ENCODE assay signal across 8 cellular contexts in the genomic region with DNA sequence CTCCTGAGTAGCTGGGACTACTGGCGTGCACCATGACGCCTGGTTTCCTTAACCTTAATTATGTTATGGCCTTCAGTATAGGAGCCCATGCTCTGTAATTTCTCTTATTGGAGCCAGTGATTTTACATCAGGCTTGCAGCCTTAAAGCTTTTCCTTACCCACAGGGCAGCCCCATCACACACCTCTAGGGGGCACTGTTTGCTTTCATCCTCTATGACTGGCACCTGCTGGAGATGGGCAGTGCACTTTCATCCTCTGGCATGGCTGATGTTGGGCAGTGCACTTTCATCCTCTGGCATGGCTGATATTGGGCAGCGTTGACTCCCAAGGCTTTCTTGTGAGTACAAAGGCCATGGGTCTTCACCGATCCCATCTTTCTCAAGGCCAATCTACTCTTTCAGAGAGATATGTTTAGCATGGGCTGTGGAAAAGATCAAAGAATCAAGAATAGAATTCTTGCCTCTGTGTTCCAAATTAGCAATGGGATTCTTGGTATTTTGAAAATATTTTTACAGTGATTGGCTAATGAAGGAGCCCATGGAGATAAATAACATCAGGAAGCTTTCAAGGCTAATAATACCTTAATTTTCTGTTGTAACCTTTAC.
DNase-seq lines count a peak whose midpoint lies in the region; ATAC-seq, FAIRE-seq and TF ChIP-seq lines count a peak whose summit lies in the region.

No MANE protein-coding gene starts in this region.

- H3K4me3 ChIP-seq in small intestine (ENCODE audit: low read depth in 1 of 2, low read length in 2 of 2) = no peak overlapping the region
- no peak overlapping the region for H3K4me3 ChIP-seq in CD4-positive, alpha-beta memory T cell (ENCODE audit: low read length in 2 of 2)

- no peaks in the 10 kb centered on the region for H3K9me3 Mint-ChIP-seq in activated CD4-positive, alpha-beta memory T cell treated with anti-CD3 and anti-CD28 coated beads for 36 hours
- H3K9me3 Mint-ChIP-seq in CD4-positive, alpha-beta memory T cell = peaks cover 0 to 2% (median 0%) of the 10 kb centered on the region in 8 donors

- no peaks in the 10 kb centered on the region for H3K9me3 ChIP-seq in small intestine (ENCODE audit: control insufficient read depth, low read depth)
- no peaks in the 10 kb centered on the region for H3K9me3 ChIP-seq in CD4-positive, alpha-beta memory T cell (ENCODE audit: control insufficient read depth in 1 of 2, low read length in 2 of 2)

- ATAC-seq in foreskin keratinocyte (peak; percentile 92), HG02610 (IDR thresholded peaks at IDR 0.05; ENCODE audit: unreplicated experiment) (no peak)

- H3K4me1 Mint-ChIP-seq in activated CD4-positive, alpha-beta memory T cell treated with anti-CD3 and anti-CD28 coated beads for 36 hours (ENCODE audit: low read depth) = no peaks in the 10 kb centered on the region
- H3K4me1 Mint-ChIP-seq in CD4-positive, alpha-beta memory T cell = no peaks in the 10 kb centered on the region

- H3K27me3 Mint-ChIP-seq in activated CD4-positive, alpha-beta memory T cell treated with anti-CD3 and anti-CD28 coated beads for 36 hours = peaks cover 2% of the 10 kb centered on the region
- H3K27me3 Mint-ChIP-seq in CD4-positive, alpha-beta memory T cell = peaks cover 2 to 3% of the 10 kb centered on the region in 2 donors

- no peaks in the 10 kb centered on the region for H3K36me3 Mint-ChIP-seq in activated CD4-positive, alpha-beta memory T cell treated with anti-CD3 and anti-CD28 coated beads for 36 hours
- H3K36me3 Mint-ChIP-seq in CD4-positive, alpha-beta memory T cell = no peaks in the 10 kb centered on the region

- no peak overlapping the region for H3K4me3 Mint-ChIP-seq in activated CD4-positive, alpha-beta memory T cell treated with anti-CD3 and anti-CD28 coated beads for 36 hours
- H3K4me3 Mint-ChIP-seq in CD4-positive, alpha-beta memory T cell = no peak overlapping the region

- 48 to 73% (median 72%) methylated on average over 4 of the region's 4 CpGs for WGBS in small intestine, 3 donors

- no peak overlapping the region for H3K27ac ChIP-seq in foreskin keratinocyte
- H3K27ac ChIP-seq in small intestine (ENCODE audit: low read depth in 1 of 2, low read length in 1 of 2) = no peak overlapping the region
- no peak overlapping the region for H3K27ac ChIP-seq in CD4-positive, alpha-beta memory T cell (ENCODE audit: low read depth, low read length)

- CTCF ChIA-PET in activated CD4-positive, alpha-beta memory T cell treated with anti-CD3 and anti-CD28 coated beads for 36 hours (lab: Charles Lee) = interaction anchor here (0.7 to 2.9 kb wide), 13 partner anchors 12 to 168 kb away, joined by 3 to 13 read pairs (median 4); no protein-coding TSS in a partner anchor
- CTCF ChIA-PET in CD4-positive, alpha-beta memory T cell (lab: Charles Lee; ENCODE audit: partially characterized antibody) = interaction anchor here (1.0 kb wide), 1 partner anchor 11 kb away, joined by 3 read pairs; no protein-coding TSS in a partner anchor

- intact Hi-C loops in activated CD4-positive, alpha-beta memory T cell treated with anti-CD3 and anti-CD28 coated beads for 36 hours (cut with micrococcal nuclease) = no loop called here
- intact Hi-C loops in CD4-positive, alpha-beta memory T cell (cut with micrococcal nuclease) = no loop called here

- POLR2A ChIA-PET in activated CD4-positive, alpha-beta memory T cell treated with anti-CD3 and anti-CD28 coated beads for 36 hours (lab: Charles Lee) = no interaction called here
- POLR2A ChIA-PET in CD4-positive, alpha-beta memory T cell (lab: Charles Lee; ENCODE audit: partially characterized antibody) = no interaction called here

- DNase-seq in NCI-H446 (lab: John Stamatoyannopoulos, UW) = peak; percentile 3 to 54
- no peak for DNase-seq in NCI-H446 treated with DMSO at 0.1 percent for 48 hours (lab: John Stamatoyannopoulos, UW)
- peak; percentile 65 for DNase-seq in NCI-H146 (lab: John Stamatoyannopoulos, UW)
- DNase-seq in activated CD4-positive, alpha-beta memory T cell treated with anti-CD3 and anti-CD28 coated beads for 36 hours = peak; percentile 67
- DNase-seq in foreskin keratinocyte = peak; percentile 22 to 42
- peak; percentile 66 for DNase-seq in small intestine
- DNase-seq in CD4-positive, alpha-beta memory T cell = no peak

- FAIRE-seq in small intestine (lab: Jason Lieb, UNC) = no peak

- peaks cover 4% of the 10 kb centered on the region for H3K27me3 ChIP-seq in foreskin keratinocyte
- no peaks in the 10 kb centered on the region for H3K27me3 ChIP-seq in small intestine (ENCODE audit: control insufficient read depth in 2 of 2, insufficient read depth in 2 of 2, low read length in 2 of 2)
- H3K27me3 ChIP-seq in CD4-positive, alpha-beta memory T cell (ENCODE audit: insufficient read depth, low read length) = no peaks in the 10 kb centered on the region

- no peak overlapping the region for H3K27ac Mint-ChIP-seq in activated CD4-positive, alpha-beta memory T cell treated with anti-CD3 and anti-CD28 coated beads for 36 hours
- H3K27ac Mint-ChIP-seq in CD4-positive, alpha-beta memory T cell = no peak overlapping the region

- TF ChIP-seq CTCF in foreskin keratinocyte (conservative IDR thresholded peaks at IDR 0.05) = peak; percentile 90

- no peaks in the 10 kb centered on the region for H3K36me3 ChIP-seq in small intestine (ENCODE audit: control insufficient read depth in 2 of 2, insufficient read depth in 2 of 2, low read length in 2 of 2)
- no peaks in the 10 kb centered on the region for H3K36me3 ChIP-seq in CD4-positive, alpha-beta memory T cell (ENCODE audit: insufficient read depth, low read length)

- H3K4me1 ChIP-seq in foreskin keratinocyte = no peaks in the 10 kb centered on the region
- H3K4me1 ChIP-seq in small intestine (ENCODE audit: control insufficient read depth in 2 of 2, insufficient read depth in 1 of 2, low read depth in 1 of 2, low read length in 1 of 2) = no peaks in the 10 kb centered on the region
- H3K4me1 ChIP-seq in CD4-positive, alpha-beta memory T cell (ENCODE audit: insufficient read depth, low read length) = no peaks in the 10 kb centered on the region

Comparison
In these comparisons a context has a peak if more than half of its experiments do, and no peak if none do; other contexts are left out.
1. DNase-seq: peak in NCI-H446 (2 of 2), NCI-H146 (single experiment), activated CD4-positive, alpha-beta memory T cell treated with anti-CD3 and anti-CD28 coated beads for 36 hours (single experiment), foreskin keratinocyte (2 of 2) and small intestine (single experiment); none in NCI-H446 treated with DMSO at 0.1 percent for 48 hours (single experiment) and CD4-positive, alpha-beta memory T cell (0 of 5).